ENCODE assay signal across 14 cellular contexts in genomic region chr3:133880287-133880686, GRCh38. TPM values are rescaled to one million over a fixed set of nuclear protein-coding genes. Genes with fewer than 3 reads are reported as not detected.
DNase-seq lines count a peak whose midpoint lies in the region; ATAC-seq lines count a peak whose summit lies in the region.
"Had no signal": no experiment of that assay in that cellular context is flagged by ENCODE, and none has a peak within 500 bp of the region (broad histone marks: within the 10 kb centered on the region; RNA-seq: fewer than 3 reads in every experiment).

No MANE protein-coding gene starts in this region.

- peaks cover 8% of the 10 kb centered on the region for H3K9me3 Mint-ChIP-seq in activated CD4-positive, alpha-beta T cell treated with anti-CD3 and anti-CD28 coated beads, Interleukin-2, amount 10 ng/mL, durations not matched to agents 7 days and 5 days

- peaks cover 21% of the 10 kb centered on the region for H3K27me3 Mint-ChIP-seq in activated CD4-positive, alpha-beta T cell treated with anti-CD3 and anti-CD28 coated beads, Interleukin-2, amount 10 ng/mL, durations not matched to agents 7 days and 5 days

- POLR2A ChIA-PET in activated CD4-positive, alpha-beta T cell treated with anti-CD3 and anti-CD28 coated beads, Interleukin-2, amount 10 ng/mL, durations not matched to agents 7 days and 5 days (lab: Charles Lee), result no interaction called here

- DNase-seq in activated CD4-positive, alpha-beta T cell treated with anti-CD3 and anti-CD28 coated beads for 48 hours, result peak; percentile 31
- DNase-seq in activated CD4-positive, alpha-beta T cell treated with anti-CD3 and anti-CD28 coated beads, Interleukin-2, amount 10 ng/mL, durations not matched to agents 7 days and 5 days, result no peak
- DNase-seq in left lobe of liver (ENCODE audit: low spot score) (peak; percentile 26), HuH-7.5 (ENCODE audit: low spot score) (no peak)
- DNase-seq: activated CD4-positive, CD25-positive, alpha-beta regulatory T cell treated with anti-CD3 and anti-CD28 coated beads, Interleukin-2, amount 50 U/mL, for 72 hours; gastrocnemius medialis; KBM-7; mesenchymal stem cell; NCI-H510A had no signal

- peaks cover 10% of the 10 kb centered on the region for H3K4me1 Mint-ChIP-seq in activated CD4-positive, alpha-beta T cell treated with anti-CD3 and anti-CD28 coated beads, Interleukin-2, amount 10 ng/mL, durations not matched to agents 7 days and 5 days

- H3K36me3 Mint-ChIP-seq in activated CD4-positive, alpha-beta T cell treated with anti-CD3 and anti-CD28 coated beads, Interleukin-2, amount 10 ng/mL, durations not matched to agents 7 days and 5 days (ENCODE audit: low read depth), result no peaks in the 10 kb centered on the region

- H3K27ac Mint-ChIP-seq in activated CD4-positive, alpha-beta T cell treated with anti-CD3 and anti-CD28 coated beads, Interleukin-2, amount 10 ng/mL, durations not matched to agents 7 days and 5 days, result no peak overlapping the region

- no peak overlapping the region for H3K4me3 Mint-ChIP-seq in activated CD4-positive, alpha-beta T cell treated with anti-CD3 and anti-CD28 coated beads, Interleukin-2, amount 10 ng/mL, durations not matched to agents 7 days and 5 days
- H3K4me3 Mint-ChIP-seq: central memory CD8-positive, alpha-beta T cell had no signal

- CTCF ChIA-PET in activated CD4-positive, alpha-beta T cell treated with anti-CD3 and anti-CD28 coated beads, Interleukin-2, amount 10 ng/mL, durations not matched to agents 7 days and 5 days (lab: Charles Lee), result interaction anchor here (1.1 to 1.4 kb wide), 2 partner anchors 12 to 24 kb away, joined by 3 read pairs; no protein-coding TSS in a partner anchor

- ATAC-seq in GM21390 (IDR thresholded peaks at IDR 0.05; ENCODE audit: unreplicated experiment) (peak; percentile 72), HG03469 (IDR thresholded peaks at IDR 0.05; ENCODE audit: unreplicated experiment) (peak; percentile 50), left lobe of liver (no peak), GM19023 (IDR thresholded peaks at IDR 0.05; ENCODE audit: unreplicated experiment) (no peak), GM21737 (IDR thresholded peaks at IDR 0.05; ENCODE audit: unreplicated experiment) (no peak)
- ATAC-seq: gastrocnemius medialis had no signal

RNA-seq across cellular contexts. Expression of gene RAB6B, which starts 15.4 kb away (rescaled TPM):
- not detected for total RNA-seq in activated CD4-positive, alpha-beta T cell treated with anti-CD3 and anti-CD28 coated beads, Interleukin-2, amount 10 ng/mL, durations not matched to agents 7 days and 5 days
- 0.35 TPM for total RNA-seq in left lobe of liver

Comparison
In these comparisons a context has a peak if more than half of its experiments do, and no peak if none do; other contexts are left out.
1. DNase-seq: peak in activated CD4-positive, alpha-beta T cell treated with anti-CD3 and anti-CD28 coated beads for 48 hours (single experiment) and left lobe of liver (single experiment); none in activated CD4-positive, alpha-beta T cell treated with anti-CD3 and anti-CD28 coated beads, Interleukin-2, amount 10 ng/mL, durations not matched to agents 7 days and 5 days (single experiment) and HuH-7.5 (single experiment).
2. ATAC-seq: peak in GM21390 (single experiment) and HG03469 (single experiment); none in left lobe of liver (single experiment), GM19023 (single experiment) and GM21737 (single experiment).